ENCODE assay signal across 8 cellular contexts in genomic region chr3:132726341-132726823, GRCh38. TPM values are rescaled to one million over a fixed set of nuclear protein-coding genes. Genes with fewer than 3 reads are reported as not detected.
DNase-seq lines count a peak whose midpoint lies in the region; ATAC-seq and TF ChIP-seq lines count a peak whose summit lies in the region.

No MANE protein-coding gene starts in this region.

- no peaks in the 10 kb centered on the region for H3K9me3 Mint-ChIP-seq in activated CD4-positive, alpha-beta memory T cell treated with anti-CD3 and anti-CD28 coated beads, Interleukin-2, amount 10 ng/mL, durations not matched to agents 7 days and 5 days

- no peak overlapping the region for H3K27ac Mint-ChIP-seq in activated CD4-positive, alpha-beta memory T cell treated with anti-CD3 and anti-CD28 coated beads, Interleukin-2, amount 10 ng/mL, durations not matched to agents 7 days and 5 days

- CTCF ChIA-PET in activated CD4-positive, alpha-beta memory T cell treated with anti-CD3 and anti-CD28 coated beads, Interleukin-2, amount 10 ng/mL, durations not matched to agents 7 days and 5 days (lab: Charles Lee) = interaction anchor here (0.6 to 2.7 kb wide), 11 partner anchors 8 to 846 kb away, joined by 3 to 29 read pairs (median 3); no protein-coding TSS in a partner anchor

- DNase-seq in EL (peak; percentile 42), M059J (ENCODE audit: low read depth) (peak; percentile 54), RKO (ENCODE audit: low spot score) (peak; percentile 63), fibroblast of peridontal ligament (ENCODE audit: extremely low read depth) (peak; percentile 50), retinal pigment epithelial cell (ENCODE audit: low read depth) (no peak)
- DNase-seq in activated CD4-positive, alpha-beta memory T cell treated with anti-CD3 and anti-CD28 coated beads, Interleukin-2, amount 10 ng/mL, durations not matched to agents 7 days and 5 days = no peak
- DNase-seq in activated CD8-positive, alpha-beta memory T cell treated with anti-CD3 and anti-CD28 coated beads, Interleukin-2, amount 50 U/mL, for 48 hours = no peak

- peaks cover 2% of the 10 kb centered on the region for H3K36me3 Mint-ChIP-seq in activated CD4-positive, alpha-beta memory T cell treated with anti-CD3 and anti-CD28 coated beads, Interleukin-2, amount 10 ng/mL, durations not matched to agents 7 days and 5 days (ENCODE audit: low read depth)

- POLR2A ChIA-PET in activated CD4-positive, alpha-beta memory T cell treated with anti-CD3 and anti-CD28 coated beads, Interleukin-2, amount 10 ng/mL, durations not matched to agents 7 days and 5 days (lab: Charles Lee) = interaction anchor here (1.1 to 1.3 kb wide), 3 partner anchors 698 to 848 kb away, joined by 3 to 5 read pairs (median 5); partner anchors contain the start of gene CDV3

- H3K4me3 Mint-ChIP-seq in activated CD4-positive, alpha-beta memory T cell treated with anti-CD3 and anti-CD28 coated beads, Interleukin-2, amount 10 ng/mL, durations not matched to agents 7 days and 5 days = no peak overlapping the region

- H3K27me3 Mint-ChIP-seq in activated CD4-positive, alpha-beta memory T cell treated with anti-CD3 and anti-CD28 coated beads, Interleukin-2, amount 10 ng/mL, durations not matched to agents 7 days and 5 days = peaks cover 16% of the 10 kb centered on the region

- H3K4me3 ChIP-seq in retinal pigment epithelial cell (ENCODE audit: low read length) = no peak overlapping the region

- ATAC-seq in HG03025 (IDR thresholded peaks at IDR 0.05; ENCODE audit: low FRiP score, unreplicated experiment) = no peak

- H3K4me1 Mint-ChIP-seq in activated CD4-positive, alpha-beta memory T cell treated with anti-CD3 and anti-CD28 coated beads, Interleukin-2, amount 10 ng/mL, durations not matched to agents 7 days and 5 days = peaks cover 12% of the 10 kb centered on the region

- TF ChIP-seq CTCF in retinal pigment epithelial cell (conservative IDR thresholded peaks at IDR 0.05; ENCODE audit: low read depth, low read length) = peak; percentile 64

RNA-seq across cellular contexts. Expression of gene NPHP3, which starts 4.2 kb away (rescaled TPM):
- total RNA-seq in M059J (2014; rRNA removed; shearing (Covaris generic)) = 5.4 and 15.7 TPM in 2 replicates
- total RNA-seq in activated CD4-positive, alpha-beta memory T cell treated with anti-CD3 and anti-CD28 coated beads, Interleukin-2, amount 10 ng/mL, durations not matched to agents 7 days and 5 days = 10 to 100 TPM; 20.7 to 24.1 TPM

Comparison
In these comparisons a context has a peak if more than half of its experiments do, and no peak if none do; other contexts are left out.
1. DNase-seq: peak in EL (single experiment), M059J (single experiment), RKO (single experiment) and fibroblast of peridontal ligament (single experiment); none in retinal pigment epithelial cell (single experiment), activated CD4-positive, alpha-beta memory T cell treated with anti-CD3 and anti-CD28 coated beads, Interleukin-2, amount 10 ng/mL, durations not matched to agents 7 days and 5 days (single experiment) and activated CD8-positive, alpha-beta memory T cell treated with anti-CD3 and anti-CD28 coated beads, Interleukin-2, amount 50 U/mL, for 48 hours (single experiment).